ENCODE assay signal across 8 cellular contexts in genomic region chr10:14325325-14325955, GRCh38. TPM values are rescaled to one million over a fixed set of nuclear protein-coding genes. Genes with fewer than 3 reads are reported as not detected.
DNase-seq lines count a peak whose midpoint lies in the region; ATAC-seq, FAIRE-seq and TF ChIP-seq lines count a peak whose summit lies in the region.

No MANE protein-coding gene starts in this region.

- DNase-seq in AG09309 (ENCODE audit: low read depth) (no peak), HS-27A (ENCODE audit: low read depth) (peak; percentile 9), pancreas (peak in 5 of 6 donors; percentile 30 to 84 (median 76)), COR-L47 (lab: John Stamatoyannopoulos, UW) (no peak)
- peak; percentile 59 for DNase-seq in activated CD4-positive, CD25-positive, alpha-beta regulatory T cell treated with anti-CD3 and anti-CD28 coated beads, Interleukin-2, amount 50 U/mL, for 72 hours
- DNase-seq in effector CD8-positive, alpha-beta T cell (lab: John Stamatoyannopoulos, UW), result peak; percentile 1

- WGBS in pancreas, 2 donors, result 35 to 54% methylated on average over 4 of the region's 4 CpGs

- no peaks in the 10 kb centered on the region for H3K36me3 ChIP-seq in pancreas

- no peaks in the 10 kb centered on the region for H3K4me1 ChIP-seq in pancreas

- no peak for FAIRE-seq in pancreas (lab: Jason Lieb, UNC)

- no peaks in the 10 kb centered on the region for H3K27me3 ChIP-seq in pancreas

- intact Hi-C loops in pancreas (cut with DNase I), result loop anchor here in 1 of 3 donors (10.0 kb wide), 1 partner anchor 131 kb away; no protein-coding TSS in a partner anchor

- H3K4me3 ChIP-seq in AG09309 (ENCODE audit: control insufficient read depth, low read depth, low read length) (no peak overlapping the region), pancreas (no peak overlapping the region)

- TF ChIP-seq CTCF in AG09309 (IDR thresholded peaks at IDR 0.05; ENCODE audit: control insufficient read depth, insufficient read depth, low read depth, low read length, missing control alignments) (peak; percentile 38), pancreas (IDR thresholded peaks at IDR 0.05) (peak; percentile 16 to 56 (median 42))

- H3K27ac ChIP-seq in pancreas, result no peak overlapping the region

- ATAC-seq in pancreas (peak in 2 of 4 donors; percentile 52 to 71), HG02798 (IDR thresholded peaks at IDR 0.05; ENCODE audit: poor library complexity, unreplicated experiment) (no peak), HG02981 (IDR thresholded peaks at IDR 0.05; ENCODE audit: unreplicated experiment) (no peak)

- H3K9me3 ChIP-seq in pancreas, result no peaks in the 10 kb centered on the region

RNA-seq across cellular contexts. Expression of gene FRMD4A, which starts 5.3 kb away (rescaled TPM):
- 10 to 100 TPM; 13.5 to 27.5 (median 16.6) TPM for total RNA-seq in pancreas
- 10 to 100 TPM; 19.7 to 21.3 TPM for polyA plus RNA-seq in pancreas

Comparison
In these comparisons a context has a peak if more than half of its experiments do, and no peak if none do; other contexts are left out.
1. DNase-seq: peak in HS-27A (single experiment), activated CD4-positive, CD25-positive, alpha-beta regulatory T cell treated with anti-CD3 and anti-CD28 coated beads, Interleukin-2, amount 50 U/mL, for 72 hours (single experiment), effector CD8-positive, alpha-beta T cell (single experiment) and pancreas (5 of 6); none in AG09309 (single experiment) and COR-L47 (single experiment).